1 cellular context compared by ENCODE assay signal in genomic region chr18:26655010-26655613, GRCh38.
TF ChIP-seq lines count a peak whose summit lies in the region.

No MANE protein-coding gene starts in this region.

TF ChIP-seq in H1, 55 proteins besides CTCF, POLR2A, EP300 and RAD21 (continued from another document):
- TF ChIP-seq SIX5 (IDR thresholded peaks at IDR 0.05; ENCODE audit: low read depth, low read length) (no peak), HDAC2 (IDR thresholded peaks at IDR 0.05; ENCODE audit: borderline replicate concordance in 1 of 2, low read depth in 2 of 2, low read length in 2 of 2) (no peak), BCL11A (IDR thresholded peaks at IDR 0.05; ENCODE audit: low read depth in 2 of 2, low read length in 2 of 2) (no peak), PHF8 (conservative IDR thresholded peaks at IDR 0.05; ENCODE audit: low read depth, low read length) (no peak)
TF ChIP-seq in H1: peak in this region for 0.
